In genomic region chr1:24828887-24829192, GRCh38 we compare ENCODE assay signal across 1 cellular context.
TF ChIP-seq lines count a peak whose summit lies in the region.

No MANE protein-coding gene starts in this region.

TF ChIP-seq in GM23338, 12 proteins besides CTCF, POLR2A, EP300 and RAD21 (continued from another document):
- TF ChIP-seq, protein P1, sequence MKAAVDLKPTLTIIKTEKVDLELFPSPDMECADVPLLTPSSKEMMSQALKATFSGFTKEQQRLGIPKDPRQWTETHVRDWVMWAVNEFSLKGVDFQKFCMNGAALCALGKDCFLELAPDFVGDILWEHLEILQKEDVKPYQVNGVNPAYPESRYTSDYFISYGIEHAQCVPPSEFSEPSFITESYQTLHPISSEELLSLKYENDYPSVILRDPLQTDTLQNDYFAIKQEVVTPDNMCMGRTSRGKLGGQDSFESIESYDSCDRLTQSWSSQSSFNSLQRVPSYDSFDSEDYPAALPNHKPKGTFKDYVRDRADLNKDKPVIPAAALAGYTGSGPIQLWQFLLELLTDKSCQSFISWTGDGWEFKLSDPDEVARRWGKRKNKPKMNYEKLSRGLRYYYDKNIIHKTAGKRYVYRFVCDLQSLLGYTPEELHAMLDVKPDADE (IDR thresholded peaks at IDR 0.05) = no peak
- TF ChIP-seq STAT1 (IDR thresholded peaks at IDR 0.05; ENCODE audit: unreplicated experiment) (no peak), POLR2AphosphoS5 (IDR thresholded peaks at IDR 0.05; ENCODE audit: low read depth) (no peak), NANOG (IDR thresholded peaks at IDR 0.05; ENCODE audit: borderline replicate concordance) (no peak), EZH2phosphoT487 (IDR thresholded peaks at IDR 0.05; ENCODE audit: unreplicated experiment) (no peak), ZNF114 (CRISPR knock-in tag; IDR thresholded peaks at IDR 0.05) (no peak), JUNB (IDR thresholded peaks at IDR 0.05; ENCODE audit: unreplicated experiment) (no peak), EZH2 (IDR thresholded peaks at IDR 0.05; ENCODE audit: low read depth, unreplicated experiment) (no peak), ZNF331 (CRISPR knock-in tag; IDR thresholded peaks at IDR 0.05; ENCODE audit: low read depth) (no peak)
- TF ChIP-seq, protein P2, sequence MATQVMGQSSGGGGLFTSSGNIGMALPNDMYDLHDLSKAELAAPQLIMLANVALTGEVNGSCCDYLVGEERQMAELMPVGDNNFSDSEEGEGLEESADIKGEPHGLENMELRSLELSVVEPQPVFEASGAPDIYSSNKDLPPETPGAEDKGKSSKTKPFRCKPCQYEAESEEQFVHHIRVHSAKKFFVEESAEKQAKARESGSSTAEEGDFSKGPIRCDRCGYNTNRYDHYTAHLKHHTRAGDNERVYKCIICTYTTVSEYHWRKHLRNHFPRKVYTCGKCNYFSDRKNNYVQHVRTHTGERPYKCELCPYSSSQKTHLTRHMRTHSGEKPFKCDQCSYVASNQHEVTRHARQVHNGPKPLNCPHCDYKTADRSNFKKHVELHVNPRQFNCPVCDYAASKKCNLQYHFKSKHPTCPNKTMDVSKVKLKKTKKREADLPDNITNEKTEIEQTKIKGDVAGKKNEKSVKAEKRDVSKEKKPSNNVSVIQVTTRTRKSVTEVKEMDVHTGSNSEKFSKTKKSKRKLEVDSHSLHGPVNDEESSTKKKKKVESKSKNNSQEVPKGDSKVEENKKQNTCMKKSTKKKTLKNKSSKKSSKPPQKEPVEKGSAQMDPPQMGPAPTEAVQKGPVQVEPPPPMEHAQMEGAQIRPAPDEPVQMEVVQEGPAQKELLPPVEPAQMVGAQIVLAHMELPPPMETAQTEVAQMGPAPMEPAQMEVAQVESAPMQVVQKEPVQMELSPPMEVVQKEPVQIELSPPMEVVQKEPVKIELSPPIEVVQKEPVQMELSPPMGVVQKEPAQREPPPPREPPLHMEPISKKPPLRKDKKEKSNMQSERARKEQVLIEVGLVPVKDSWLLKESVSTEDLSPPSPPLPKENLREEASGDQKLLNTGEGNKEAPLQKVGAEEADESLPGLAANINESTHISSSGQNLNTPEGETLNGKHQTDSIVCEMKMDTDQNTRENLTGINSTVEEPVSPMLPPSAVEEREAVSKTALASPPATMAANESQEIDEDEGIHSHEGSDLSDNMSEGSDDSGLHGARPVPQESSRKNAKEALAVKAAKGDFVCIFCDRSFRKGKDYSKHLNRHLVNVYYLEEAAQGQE (IDR thresholded peaks at IDR 0.05; ENCODE audit: unreplicated experiment) = no peak
TF ChIP-seq in GM23338: peak in this region for 0.
